8 cellular contexts compared by ENCODE assay signal in genomic region chr16:83898463-83899271, GRCh38. TPM values are rescaled to one million over a fixed set of nuclear protein-coding genes. Genes with fewer than 3 reads are reported as not detected.
DNase-seq lines count a peak whose midpoint lies in the region; ATAC-seq and TF ChIP-seq lines count a peak whose summit lies in the region.

TSS of gene MLYCD (plus strand) at chr16:83899115. CDS start at chr16:83899145, 30 bp downstream.

- peaks cover 4% of the 10 kb centered on the region for H3K36me3 Mint-ChIP-seq in activated B cell treated with CpG ODN at 0.5 μM for 24 hours (ENCODE audit: low read depth)

- peak within 1 kb of the TSS; percentile 93 for H3K4me3 Mint-ChIP-seq in activated B cell treated with CpG ODN at 0.5 μM for 24 hours

- CTCF ChIA-PET in activated B cell treated with CpG ODN at 0.5 μM for 24 hours (lab: Charles Lee) = no interaction called here

- ATAC-seq in HG02840 (IDR thresholded peaks at IDR 0.05; ENCODE audit: low FRiP score, unreplicated experiment) (peak; percentile 77), activated B cell treated with CpG ODN at 0.5 μM for 24 hours (ENCODE audit: low read depth) (peak; percentile 95)

- DNase-seq in NCI-H524 (lab: John Stamatoyannopoulos, UW) = peak; percentile 30 to 81
- no peak for DNase-seq in NCI-H524 treated with DMSO at 0.1 percent for 48 hours (lab: John Stamatoyannopoulos, UW)
- DNase-seq in NCI-H2029 treated with DMSO at 0.1 percent for 48 hours (lab: John Stamatoyannopoulos, UW) = peak; percentile 12
- peak; percentile 73 for DNase-seq in activated B cell treated with CpG ODN at 0.5 μM for 24 hours
- DNase-seq in caudate nucleus (lab: John Stamatoyannopoulos, UW) = peak in 60 of 61 donors; percentile 24 to 92 (median 81)
- DNase-seq in islet precursor cell = peak; percentile 93
- DNase-seq in stimulated activated CD4-positive, alpha-beta T cell treated with anti-CD3 and anti-CD28 coated beads, Interleukin-12 subunit alpha, Interleukin-12 subunit beta, amount 100 ng/mL, for 4 hours = peak; percentile 69

- peaks cover 28% of the 10 kb centered on the region for H3K4me1 Mint-ChIP-seq in activated B cell treated with CpG ODN at 0.5 μM for 24 hours

- H3K9me3 Mint-ChIP-seq in activated B cell treated with CpG ODN at 0.5 μM for 24 hours = no peaks in the 10 kb centered on the region

- TF ChIP-seq CTCF in activated B cell treated with CpG ODN at 0.5 μM for 24 hours (IDR thresholded peaks at IDR 0.05) = no peak

- POLR2A ChIA-PET in activated B cell treated with CpG ODN at 0.5 μM for 24 hours (lab: Charles Lee) = interaction anchor here (0.6 to 1.6 kb wide), 6 partner anchors 55 to 234 kb away, joined by 3 to 8 read pairs (median 4); partner anchors contain the start of gene MBTPS1

- peak within 1 kb of the TSS; percentile 96 for H3K27ac ChIP-seq in caudate nucleus (ENCODE audit: low read depth, low read length)

- intact Hi-C loops in activated B cell treated with CpG ODN at 0.5 μM for 24 hours (cut with micrococcal nuclease) = loop anchor here (1.0 to 10.0 kb wide), 5 partner anchors 54 to 286 kb away; partner anchors contain the start of genes HSBP1, OSGIN1 and TAF1C

- H3K27me3 Mint-ChIP-seq in activated B cell treated with CpG ODN at 0.5 μM for 24 hours = peaks cover 10% of the 10 kb centered on the region

- peak within 1 kb of the TSS; percentile 75 for H3K27ac Mint-ChIP-seq in activated B cell treated with CpG ODN at 0.5 μM for 24 hours

RNA-seq across cellular contexts. Expression of gene MLYCD, which starts in this region (rescaled TPM):
- 8.7 and 10.8 TPM in 2 replicates for total RNA-seq in activated B cell treated with CpG ODN at 0.5 μM for 24 hours
